In the genomic region with DNA sequence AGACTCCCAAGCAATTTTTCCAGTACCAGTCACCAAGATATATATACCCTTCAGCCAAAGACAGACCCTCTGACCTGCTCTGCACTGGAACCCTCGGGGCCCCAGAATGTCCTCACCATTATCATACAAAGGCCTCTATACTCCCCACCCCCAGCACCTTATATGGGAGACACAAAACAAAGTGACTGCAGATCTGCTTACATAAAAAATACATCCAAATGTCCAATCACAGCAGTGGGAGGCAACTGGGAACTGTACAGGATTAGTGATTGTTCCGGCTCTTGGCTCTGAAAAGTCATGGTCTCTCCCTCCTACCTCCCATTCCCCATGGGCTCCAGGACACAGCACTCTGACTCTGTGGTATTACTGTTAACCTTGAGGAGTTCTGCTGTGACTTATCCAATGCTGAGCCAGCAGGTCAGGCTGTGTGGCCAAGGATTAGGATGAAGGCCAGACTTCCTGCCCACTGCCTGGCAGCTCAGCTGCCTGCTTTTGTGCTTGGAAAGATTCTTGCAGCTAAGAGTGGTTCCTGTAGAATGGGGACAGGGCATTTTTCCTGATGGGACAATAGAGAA, we compare ENCODE assay signal across 1 cellular context.
TF ChIP-seq lines count a peak whose summit lies in the region.

No MANE protein-coding gene starts in this region.

TF ChIP-seq in endothelial cell of umbilical vein, 7 proteins besides CTCF, POLR2A, EP300 and RAD21:
- TF ChIP-seq GATA2 (IDR thresholded peaks at IDR 0.05; ENCODE audit: insufficient read depth, insufficient read length, low read depth, low read length) (no peak), FOS (IDR thresholded peaks at IDR 0.05; ENCODE audit: borderline replicate concordance, insufficient read depth, low read length) (no peak), POLR2AphosphoS5 (IDR thresholded peaks at IDR 0.05; ENCODE audit: insufficient read depth, low read depth, low read length) (no peak), MYC (IDR thresholded peaks at IDR 0.05; ENCODE audit: low read depth, low read length) (no peak), EZH2 (IDR thresholded peaks at IDR 0.05; ENCODE audit: borderline replicate concordance, low read depth, low read length, severe bottlenecking) (no peak), JUN (IDR thresholded peaks at IDR 0.05; ENCODE audit: borderline replicate concordance, insufficient read depth, insufficient read length, low read depth) (no peak)
- TF ChIP-seq, protein P1, sequence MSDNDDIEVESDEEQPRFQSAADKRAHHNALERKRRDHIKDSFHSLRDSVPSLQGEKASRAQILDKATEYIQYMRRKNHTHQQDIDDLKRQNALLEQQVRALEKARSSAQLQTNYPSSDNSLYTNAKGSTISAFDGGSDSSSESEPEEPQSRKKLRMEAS (IDR thresholded peaks at IDR 0.05; ENCODE audit: insufficient read depth, insufficient read length): no peak
